Comparison of ENCODE assay signal across 23 cellular contexts in the genomic region with DNA sequence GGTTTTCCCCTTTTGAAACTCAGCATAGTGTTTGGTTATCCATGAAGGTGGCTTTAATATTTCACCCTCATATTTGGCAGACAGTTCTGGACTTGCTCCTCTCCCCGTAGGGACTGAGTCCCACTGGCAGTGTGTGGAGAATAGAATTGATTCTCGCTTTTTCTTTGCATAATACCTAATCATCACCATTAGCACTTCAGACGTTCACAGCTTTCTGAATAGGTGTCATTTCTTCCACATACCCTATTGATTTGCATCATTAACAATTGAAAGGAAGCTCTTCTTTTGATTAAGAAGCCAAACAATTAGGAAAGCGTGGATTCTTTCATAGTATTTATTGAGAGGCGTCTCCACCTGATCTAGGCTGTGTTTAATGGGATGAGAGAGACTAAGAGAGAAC.
DNase-seq lines count a peak whose midpoint lies in the region; FAIRE-seq and TF ChIP-seq lines count a peak whose summit lies in the region.
"Had no signal": no experiment of that assay in that cellular context is flagged by ENCODE, and none has a peak within 500 bp of the region (broad histone marks: within the 10 kb centered on the region; RNA-seq: fewer than 3 reads in every experiment).

No MANE protein-coding gene starts in this region.

- no peak overlapping the region; the same call in 1 of the 2 replicates for H2BK5ac ChIP-seq in H1 (ENCODE audit: low read depth, low read length)

- no peak for TF ChIP-seq POLR2A in H1 (IDR thresholded peaks at IDR 0.05; ENCODE audit: control extremely low read depth in 1 of 2, low read depth in 2 of 2, low read length in 2 of 2)
- TF ChIP-seq POLR2A in esophagus squamous epithelium (IDR thresholded peaks at IDR 0.05) = no peak

- no peak overlapping the region for H4K5ac ChIP-seq in H1 (ENCODE audit: insufficient read length, low read depth, low read length)

- H3K27me3 ChIP-seq in A673 (replicated peaks; ENCODE audit: insufficient read depth, low read depth, low read length, poor library complexity) (no peaks in the 10 kb centered on the region), HUES48 (ENCODE audit: control insufficient read depth, insufficient read depth, low read length) (no peaks in the 10 kb centered on the region), H1 (replicated peaks in 1 of 4; ENCODE audit: control insufficient read depth in 3 of 4, extremely low read depth in 1 of 4, insufficient read depth in 3 of 4, low read length in 3 of 4) (no peaks in the 10 kb centered on the region), esophagus squamous epithelium (peaks cover 0 to 63% (median 2%) of the 10 kb centered on the region in 4 donors), GM23248 (replicated peaks; ENCODE audit: insufficient read depth) (no peaks in the 10 kb centered on the region)
- H3K27me3 ChIP-seq: testis had no signal

- peaks cover 10% of the 10 kb centered on the region for H3K23me2 ChIP-seq in H1 (ENCODE audit: low read depth, low read length)

- no peak overlapping the region for H2BK120ac ChIP-seq in H1 (replicated peaks; ENCODE audit: low read depth, low read length)

- peak overlapping the region; percentile 86 for H3K4me3 Mint-ChIP-seq in mesothelial cell of epicardium
- H3K4me3 Mint-ChIP-seq: activated T-helper 1 cell treated with anti-CD3 and anti-CD28 coated beads, Interleukin-12 subunit alpha, Interleukin-12 subunit beta, Interleukin-2, Interleukin-4 antibody, amounts not matched to agents 30 ng/mL and 10 ng/mL and 1 ng/mL, durations not matched to agents 14 hours and 24 hours and 36 hours had no signal

- H2AFZ ChIP-seq in H1 (ENCODE audit: low read length) = no peak overlapping the region
- H2AFZ ChIP-seq in GM23248 = no peak overlapping the region

- WGBS in H1 (ENCODE audit: extremely low coverage in 1 of 2, insufficient coverage in 1 of 2, insufficient read length in 1 of 2, insufficient replicate concordance in 2 of 2, low coverage in 1 of 2, low lambda C conversion rate in 2 of 2, missing lambda C conversion rate in 1 of 2), 2 experiments = 3% methylated on average over 5 of the region's 5 CpGs; no CpG with 5 or more reads in 1 of the 2 experiments
- 58 to 65% methylated on average over 5 of the region's 5 CpGs for WGBS in esophagus squamous epithelium, 2 donors
- 22% methylated on average over 5 of the region's 5 CpGs for WGBS in GM23248 (ENCODE audit: low coverage in 1 of 2, low lambda C conversion rate in 2 of 2, missing lambda C conversion rate in 2 of 2), 2 experiments

- TF ChIP-seq EP300 in H1 (IDR thresholded peaks at IDR 0.05; ENCODE audit: borderline replicate concordance in 1 of 2, low read depth in 2 of 2, low read length in 2 of 2) = no peak

- H2AK5ac ChIP-seq in H1 (ENCODE audit: low read depth, low read length) = no peak overlapping the region

- H3K79me2 ChIP-seq in H1 (ENCODE audit: control insufficient read depth in 1 of 2, insufficient read depth in 2 of 2, low read length in 2 of 2) (peaks cover 0 to 50% of the 10 kb centered on the region in 2 experiments; a peak in 3 of 4 replicates), GM23248 (ENCODE audit: insufficient read depth) (no peaks in the 10 kb centered on the region)

- H3K9me3 Mint-ChIP-seq in mesothelial cell of epicardium = no peaks in the 10 kb centered on the region
- H3K9me3 Mint-ChIP-seq: activated naive CD8-positive, alpha-beta T cell treated with anti-CD3 and anti-CD28 coated beads for 36 hours; activated T-helper 1 cell treated with anti-CD3 and anti-CD28 coated beads, Interleukin-12 subunit alpha, Interleukin-12 subunit beta, Interleukin-2, Interleukin-4 antibody, amounts not matched to agents 30 ng/mL and 10 ng/mL and 1 ng/mL, durations not matched to agents 14 hours and 24 hours and 36 hours; stimulated activated effector memory CD8-positive, alpha-beta T cell treated with anti-CD3 and anti-CD28 coated beads, Interleukin-12 subunit alpha, Interleukin-12 subunit beta, amount 100 ng/mL, for 72 hours had no signal

- TF ChIP-seq CTCF in A673 (conservative IDR thresholded peaks at IDR 0.05; ENCODE audit: low read depth, low read length) (no peak), H1 (IDR thresholded peaks at IDR 0.05; ENCODE audit: control extremely low read depth in 1 of 3, insufficient read depth in 1 of 3, low read depth in 1 of 3, low read length in 3 of 3) (no peak), mesothelial cell of epicardium (IDR thresholded peaks at IDR 0.05; ENCODE audit: unreplicated experiment) (no peak), esophagus squamous epithelium (IDR thresholded peaks at IDR 0.05) (no peak)

- H3K23ac ChIP-seq in H1 (ENCODE audit: insufficient read length) = no peak overlapping the region

- H3K4me2 ChIP-seq in H1 (ENCODE audit: insufficient read depth in 1 of 2, low read depth in 2 of 2, low read length in 2 of 2) = peak overlapping the region; percentile 78
- no peak overlapping the region for H3K4me2 ChIP-seq in GM23248 (ENCODE audit: unreplicated experiment)

- H3K36me3 ChIP-seq in A673 (ENCODE audit: insufficient read depth, low read length, poor library complexity, severe bottlenecking) (no peaks in the 10 kb centered on the region), HUES48 (ENCODE audit: control insufficient read depth, insufficient read depth, low read length) (peaks cover 14% of the 10 kb centered on the region), H1 (ENCODE audit: control insufficient read depth in 2 of 4, insufficient read depth in 4 of 4, low read length in 3 of 4) (peaks cover 0 to 10% (median 1%) of the 10 kb centered on the region in 4 experiments; a peak in 2 of 8 replicates), esophagus squamous epithelium (no peaks in the 10 kb centered on the region), GM23248 (ENCODE audit: low read depth) (no peaks in the 10 kb centered on the region)
- H3K36me3 ChIP-seq: HAP-1 had no signal

- no peaks in the 10 kb centered on the region for H3K9me2 ChIP-seq in GM23248 (ENCODE audit: insufficient read depth)

- CTCF ChIA-PET in A673 (lab: Charles Lee) (no interaction called here), H1 (lab: Charles Lee; ENCODE audit: partially characterized antibody) (interaction anchor here (0.7 to 2.1 kb wide), 2 partner anchors 75 to 131 kb away, joined by 6 to 7 read pairs; no protein-coding TSS in a partner anchor)

- no peak overlapping the region for H3K4ac ChIP-seq in H1 (replicated peaks; ENCODE audit: insufficient read length, low read depth, low read length)

- H3K4me1 ChIP-seq in A673 (ENCODE audit: insufficient read depth, low read length, poor library complexity, severe bottlenecking) (peaks cover 36% of the 10 kb centered on the region), HUES48 (ENCODE audit: control insufficient read depth, insufficient read depth, low read length) (peaks cover 75% of the 10 kb centered on the region), H1 (replicated peaks in 1 of 4; ENCODE audit: control insufficient read depth in 3 of 4, insufficient read depth in 4 of 4, low read length in 3 of 4) (peaks cover 2 to 32% (median 23%) of the 10 kb centered on the region in 4 experiments; a peak in 5 of 7 replicates), esophagus squamous epithelium (peaks cover 8 to 25% (median 9%) of the 10 kb centered on the region in 3 donors), GM23248 (ENCODE audit: insufficient read depth) (no peaks in the 10 kb centered on the region)
- H3K4me1 ChIP-seq: testis had no signal

- no peak overlapping the region for H2BK15ac ChIP-seq in H1 (ENCODE audit: low read length)

- no peak overlapping the region for H4K8ac ChIP-seq in H1 (ENCODE audit: extremely low read depth, insufficient read depth, low read length)

- H3K27ac ChIP-seq in A673 (ENCODE audit: low read depth, low read length, poor library complexity, severe bottlenecking) = no peak overlapping the region
- peak overlapping the region; percentile 97 for H3K27ac ChIP-seq in HUES48 (ENCODE audit: low read depth, low read length)
- H3K27ac ChIP-seq in H1 (ENCODE audit: low read depth, low read length) = no peak overlapping the region
- no peak overlapping the region for H3K27ac ChIP-seq in esophagus squamous epithelium
- H3K27ac ChIP-seq in GM23248 = no peak overlapping the region
- H3K27ac ChIP-seq: testis had no signal

- H3K36me3 Mint-ChIP-seq in mesothelial cell of epicardium = no peaks in the 10 kb centered on the region
- H3K36me3 Mint-ChIP-seq: activated naive CD8-positive, alpha-beta T cell treated with anti-CD3 and anti-CD28 coated beads for 36 hours; CD14-positive monocyte; naive thymus-derived CD4-positive, alpha-beta T cell; stimulated activated effector memory CD8-positive, alpha-beta T cell treated with anti-CD3 and anti-CD28 coated beads, Interleukin-12 subunit alpha, Interleukin-12 subunit beta, amount 100 ng/mL, for 72 hours had no signal

- H3K4me3 ChIP-seq in A673 (ENCODE audit: low read depth, low read length, poor library complexity, severe bottlenecking) = peak overlapping the region; percentile 61
- peak overlapping the region; percentile 85 for H3K4me3 ChIP-seq in HUES48 (ENCODE audit: low read depth, low read length)
- H3K4me3 ChIP-seq in H1 (ENCODE audit: extremely low read depth in 1 of 4, insufficient read depth in 2 of 4, low read depth in 3 of 4, low read length in 4 of 4) = peak overlapping the region; percentile 74 to 93 (median 75)
- H3K4me3 ChIP-seq in esophagus squamous epithelium = no peak overlapping the region
- H3K4me3 ChIP-seq in GM23248 = no peak overlapping the region
- H3K4me3 ChIP-seq: GM12878, lung, testis had no signal

- POLR2A ChIA-PET in A673 (lab: Charles Lee; ENCODE audit: low non-redundant PET) (no interaction called here), H1 (lab: Charles Lee; ENCODE audit: partially characterized antibody) (interaction anchor here (0.6 to 1.7 kb wide), 6 partner anchors 8 to 61 kb away, joined by 3 to 5 read pairs (median 3); no protein-coding TSS in a partner anchor)

- no peak overlapping the region for H3K56ac ChIP-seq in H1 (replicated peaks; ENCODE audit: insufficient read length, low read depth, low read length)

- H3K9ac ChIP-seq in HUES48 (ENCODE audit: low read depth, low read length) (peak overlapping the region; percentile 79; the same call in 1 of the 2 replicates), H1 (replicated peaks in 1 of 4; ENCODE audit: extremely low read depth in 1 of 4, low read depth in 3 of 4, low read length in 3 of 4) (peak overlapping the region in 3 of 4 experiments; percentile 16 to 69 (median 24); a peak in 4 of 7 replicates), GM23248 (no peak overlapping the region)

- no peak overlapping the region; the same call in 1 of the 2 replicates for H3K18ac ChIP-seq in H1 (ENCODE audit: extremely low read depth, low read length)

- no peak for TF ChIP-seq RAD21 in H1 (IDR thresholded peaks at IDR 0.05 in 1 of 2, conservative IDR thresholded peaks at IDR 0.05 in 1 of 2; ENCODE audit: low read depth in 2 of 2, low read length in 2 of 2)

- H3K9me3 ChIP-seq in A673 (ENCODE audit: low read depth, low read length, poor library complexity, severe bottlenecking) = no peaks in the 10 kb centered on the region
- no peaks in the 10 kb centered on the region for H3K9me3 ChIP-seq in HUES48 (ENCODE audit: control insufficient read depth, insufficient read depth, low read length)
- H3K9me3 ChIP-seq in H1 (ENCODE audit: insufficient read depth in 2 of 2, low read depth in 1 of 2, low read length in 1 of 2) = no peaks in the 10 kb centered on the region
- no peaks in the 10 kb centered on the region for H3K9me3 ChIP-seq in esophagus squamous epithelium
- no peaks in the 10 kb centered on the region for H3K9me3 ChIP-seq in GM23248 (ENCODE audit: low read depth)
- H3K9me3 ChIP-seq: HAP-1, testis had no signal

- H4K91ac ChIP-seq in H1 (replicated peaks; ENCODE audit: insufficient read length, low read length) = no peak overlapping the region

- FAIRE-seq in H1 (lab: Jason Lieb, UNC) = no peak
- FAIRE-seq: GM19239 had no signal

- H3F3A ChIP-seq in GM23248 (ENCODE audit: insufficient read depth) = no peaks in the 10 kb centered on the region

- no peak for DNase-seq in A673 (ENCODE audit: low spot score)
- no peak for DNase-seq in H1 (ENCODE audit: low read depth in 1 of 2, low spot score in 2 of 2)
- DNase-seq in mesothelial cell of epicardium (ENCODE audit: low spot score in 2 of 2, unreplicated experiment in 2 of 2) = no peak
- DNase-seq in NCI-H1436 (lab: John Stamatoyannopoulos, UW) = no peak
- DNase-seq in GOT3 (lab: John Stamatoyannopoulos, UW) = no peak
- DNase-seq in esophagus squamous epithelium (lab: John Stamatoyannopoulos, UW) = no peak
- DNase-seq in GM23248 = no peak
- DNase-seq: ACHN; activated CD4-positive, alpha-beta T cell treated with anti-CD3 and anti-CD28 coated beads for 36 hours; activated naive CD8-positive, alpha-beta T cell treated with anti-CD3 and anti-CD28 coated beads for 36 hours; head of caudate nucleus; naive thymus-derived CD4-positive, alpha-beta T cell; NCI-H1930; posterior cingulate gyrus; testis had no signal

- peaks cover 63% of the 10 kb centered on the region for H3K27me3 Mint-ChIP-seq in mesothelial cell of epicardium (ENCODE audit: low read depth)

- H4K20me1 ChIP-seq in H1 (replicated peaks in 1 of 2; ENCODE audit: control insufficient read depth in 1 of 2, insufficient read depth in 2 of 2, low read length in 2 of 2) (no peaks in the 10 kb centered on the region), GM23248 (ENCODE audit: insufficient read depth) (no peaks in the 10 kb centered on the region)

- no peak overlapping the region for H2BK20ac ChIP-seq in H1 (ENCODE audit: low read length)

- no peak overlapping the region for H3K27ac Mint-ChIP-seq in mesothelial cell of epicardium
- H3K27ac Mint-ChIP-seq: activated CD4-positive, alpha-beta T cell treated with anti-CD3 and anti-CD28 coated beads for 36 hours; activated naive CD8-positive, alpha-beta T cell treated with anti-CD3 and anti-CD28 coated beads for 36 hours; activated T-helper 1 cell treated with anti-CD3 and anti-CD28 coated beads, Interleukin-12 subunit alpha, Interleukin-12 subunit beta, Interleukin-2, Interleukin-4 antibody, amounts not matched to agents 30 ng/mL and 10 ng/mL and 1 ng/mL, durations not matched to agents 14 hours and 24 hours and 36 hours; CD14-positive monocyte; naive thymus-derived CD4-positive, alpha-beta T cell; stimulated activated effector memory CD8-positive, alpha-beta T cell treated with anti-CD3 and anti-CD28 coated beads, Interleukin-12 subunit alpha, Interleukin-12 subunit beta, amount 100 ng/mL, for 72 hours had no signal

- intact Hi-C loops in A673 (cut with micrococcal nuclease; ENCODE audit: unreplicated experiment) = no loop called here
- intact Hi-C loops in esophagus squamous epithelium (cut with DNase I) = no loop called here

- in situ Hi-C loops in GM23248 (cut with MboI) = no loop called here

- no peak overlapping the region for H2BK12ac ChIP-seq in H1 (ENCODE audit: low read depth, low read length)

- BruUV-seq in A673 (replicated peaks; lab: Mats Ljungman, UMichigan) = no TSS peak

- H3K14ac ChIP-seq in H1 (ENCODE audit: insufficient read length) = no peak overlapping the region

- peaks cover 2% of the 10 kb centered on the region; the same call in 1 of the 2 replicates for H3K79me1 ChIP-seq in H1 (ENCODE audit: low read depth, low read length)

- H3K4me1 Mint-ChIP-seq in mesothelial cell of epicardium = peaks cover 34% of the 10 kb centered on the region

Comparison
In these comparisons a context has a peak if more than half of its experiments do, and no peak if none do; other contexts are left out.
1. H3K4me3 ChIP-seq: peak in A673 (single experiment), HUES48 (single experiment) and H1 (4 of 4); none in esophagus squamous epithelium (0 of 4) and GM23248 (single experiment).